ENCODE assay signal across 11 cellular contexts in genomic region chr7:129146237-129146979, GRCh38. TPM values are rescaled to one million over a fixed set of nuclear protein-coding genes. Genes with fewer than 3 reads are reported as not detected.
DNase-seq lines count a peak whose midpoint lies in the region; ATAC-seq and TF ChIP-seq lines count a peak whose summit lies in the region.
"Had no signal": no experiment of that assay in that cellular context is flagged by ENCODE, and none has a peak within 500 bp of the region (broad histone marks: within the 10 kb centered on the region; RNA-seq: fewer than 3 reads in every experiment).

No MANE protein-coding gene starts in this region.

- no peak overlapping the region for H3K9ac ChIP-seq in duodenal mucosa (ENCODE audit: low read depth in 1 of 2, low read length in 2 of 2)

- H3K4me3 ChIP-seq in CD8-positive, alpha-beta T cell (ENCODE audit: low read depth, low read length): no peak overlapping the region
- H3K4me3 ChIP-seq in duodenal mucosa (ENCODE audit: low read depth in 1 of 2, low read length in 2 of 2): peak overlapping the region; percentile 30 to 67
- no peak overlapping the region for H3K4me3 ChIP-seq in MG63
- H3K4me3 ChIP-seq in sigmoid colon: no peak overlapping the region

- peaks cover 16% of the 10 kb centered on the region for H3K4me1 ChIP-seq in CD8-positive, alpha-beta T cell (ENCODE audit: insufficient read depth, low read length)
- peaks cover 14 to 26% of the 10 kb centered on the region in 2 donors for H3K4me1 ChIP-seq in duodenal mucosa (ENCODE audit: control insufficient read depth in 1 of 2, insufficient read depth in 2 of 2, low read length in 2 of 2)
- peaks cover 0 to 14% (median 11%) of the 10 kb centered on the region in 4 donors for H3K4me1 ChIP-seq in sigmoid colon

- CTCF ChIA-PET in CD8-positive, alpha-beta T cell (lab: Charles Lee): interaction anchor here (1.1 to 2.4 kb wide), 3 partner anchors 17 to 55 kb away, joined by 3 to 20 read pairs (median 4); no protein-coding TSS in a partner anchor

- no peaks in the 10 kb centered on the region for H3K36me3 ChIP-seq in CD8-positive, alpha-beta T cell (ENCODE audit: insufficient read depth, low read length)
- H3K36me3 ChIP-seq in duodenal mucosa (ENCODE audit: control insufficient read depth in 1 of 2, insufficient read depth in 2 of 2, low read length in 2 of 2) (no peaks in the 10 kb centered on the region), MG63 (no peaks in the 10 kb centered on the region), sigmoid colon (no peaks in the 10 kb centered on the region)

- H3K27ac Mint-ChIP-seq in CD8-positive, alpha-beta T cell: no peak overlapping the region

- TF ChIP-seq EP300 in sigmoid colon (IDR thresholded peaks at IDR 0.05): no peak

- no peaks in the 10 kb centered on the region for H3K9me3 Mint-ChIP-seq in CD8-positive, alpha-beta T cell

- no peak for TF ChIP-seq CTCF in CD8-positive, alpha-beta T cell (IDR thresholded peaks at IDR 0.05)
- no peak for TF ChIP-seq CTCF in sigmoid colon (IDR thresholded peaks at IDR 0.05)

- H3K27ac ChIP-seq in CD8-positive, alpha-beta T cell (ENCODE audit: low read depth, low read length): no peak overlapping the region
- H3K27ac ChIP-seq in duodenal mucosa (ENCODE audit: low read depth, low read length): no peak overlapping the region
- H3K27ac ChIP-seq in sigmoid colon: no peak overlapping the region

- no peaks in the 10 kb centered on the region for H3K9me3 ChIP-seq in CD8-positive, alpha-beta T cell (ENCODE audit: low read length)
- H3K9me3 ChIP-seq in duodenal mucosa (ENCODE audit: control insufficient read depth in 1 of 2, low read length in 2 of 2) (no peaks in the 10 kb centered on the region), MG63 (no peaks in the 10 kb centered on the region), sigmoid colon (no peaks in the 10 kb centered on the region)

- no peak for TF ChIP-seq POLR2A in sigmoid colon (IDR thresholded peaks at IDR 0.05)

- POLR2A ChIA-PET in CD8-positive, alpha-beta T cell (lab: Charles Lee): interaction anchor here (0.6 to 1.0 kb wide), 2 partner anchors 15 to 47 kb away, joined by 3 read pairs; no protein-coding TSS in a partner anchor

- intact Hi-C loops in CD8-positive, alpha-beta T cell (cut with DNase I, micrococcal nuclease): no loop called here
- intact Hi-C loops in sigmoid colon (cut with DNase I): no loop called here

- peaks cover 23% of the 10 kb centered on the region for H3K4me1 Mint-ChIP-seq in CD8-positive, alpha-beta T cell (ENCODE audit: low read depth)

- no peak for DNase-seq in CD8-positive, alpha-beta T cell
- DNase-seq in MG63 (no peak), NCI-H2081 treated with DMSO at 0.1 percent for 48 hours (lab: John Stamatoyannopoulos, UW) (no peak), sigmoid colon (no peak)
- DNase-seq in stimulated activated CD4-positive, alpha-beta T cell treated with anti-CD3 and anti-CD28 coated beads, Interleukin-4, amount 100 ng/mL, for 24 hours: no peak
- DNase-seq: amniotic stem cell, DMS79 treated with DMSO at 0.1 percent for 48 hours, kidney glomerular epithelial cell had no signal

- no peak for ATAC-seq in CD8-positive, alpha-beta T cell
- peak; percentile 40 for ATAC-seq in GM19324 (IDR thresholded peaks at IDR 0.05; ENCODE audit: low FRiP score, unreplicated experiment)
- ATAC-seq in HG03097 (IDR thresholded peaks at IDR 0.05; ENCODE audit: low FRiP score, unreplicated experiment): peak; percentile 57

- no peaks in the 10 kb centered on the region for H3K27me3 ChIP-seq in CD8-positive, alpha-beta T cell (ENCODE audit: insufficient read depth, low read length)
- peaks cover 6 to 14% of the 10 kb centered on the region in 2 donors for H3K27me3 ChIP-seq in duodenal mucosa (ENCODE audit: control insufficient read depth in 1 of 2, insufficient read depth in 2 of 2, low read length in 2 of 2)
- H3K27me3 ChIP-seq in MG63: peaks cover 6% of the 10 kb centered on the region; the same call in 1 of the 2 replicates
- peaks cover 0 to 14% (median 10%) of the 10 kb centered on the region in 3 donors for H3K27me3 ChIP-seq in sigmoid colon

- peaks cover 7% of the 10 kb centered on the region for H3K36me3 Mint-ChIP-seq in CD8-positive, alpha-beta T cell

- peaks cover 9% of the 10 kb centered on the region for H3K27me3 Mint-ChIP-seq in CD8-positive, alpha-beta T cell (ENCODE audit: low read depth)

- peak overlapping the region; percentile 87 for H3K4me3 Mint-ChIP-seq in CD8-positive, alpha-beta T cell

- WGBS in sigmoid colon, 2 donors: 61 to 63% methylated on average over 8 of the region's 8 CpGs

RNA-seq across cellular contexts. Expression of gene TSPAN33, which starts 1.9 kb away (rescaled TPM):
- 1 to 10 TPM; 4.7 to 5.6 TPM for total RNA-seq in CD8-positive, alpha-beta T cell
- total RNA-seq in MG63 (2014; rRNA removed; shearing (Covaris generic); ENCODE audit: low replicate concordance): 3.4 and 7.0 TPM in 2 replicates
- 1 to 10 TPM; 3.0 to 7.5 (median 5.7) TPM for total RNA-seq in sigmoid colon
- 10 to 100 TPM in 1 of 3 donors, 1 to 10 TPM in 2; 5.8 to 19.6 (median 9.6) TPM for polyA plus RNA-seq in sigmoid colon

RNA-seq across cellular contexts. Expression of gene SMO, which starts 42.0 kb away (rescaled TPM):
- not detected for total RNA-seq in CD8-positive, alpha-beta T cell
- total RNA-seq in MG63 (2014; rRNA removed; shearing (Covaris generic); ENCODE audit: low replicate concordance): 9.0 and 14.3 TPM in 2 replicates
- 10 to 100 TPM in 2 of 4 donors, 1 to 10 TPM in 2; 6.8 to 18.6 (median 13.0) TPM for total RNA-seq in sigmoid colon
- 1 to 10 TPM in 1 of 3 donors, under 1 TPM in 2; 0.60 to 2.8 (median 0.92) TPM for polyA plus RNA-seq in sigmoid colon

Comparison
In these comparisons a context has a peak if more than half of its experiments do, and no peak if none do; other contexts are left out.
1. H3K4me3 ChIP-seq: peak in duodenal mucosa (2 of 2); none in CD8-positive, alpha-beta T cell (single experiment), MG63 (single experiment) and sigmoid colon (0 of 4).